Comparison of ENCODE assay signal across 8 cellular contexts in the genomic region with DNA sequence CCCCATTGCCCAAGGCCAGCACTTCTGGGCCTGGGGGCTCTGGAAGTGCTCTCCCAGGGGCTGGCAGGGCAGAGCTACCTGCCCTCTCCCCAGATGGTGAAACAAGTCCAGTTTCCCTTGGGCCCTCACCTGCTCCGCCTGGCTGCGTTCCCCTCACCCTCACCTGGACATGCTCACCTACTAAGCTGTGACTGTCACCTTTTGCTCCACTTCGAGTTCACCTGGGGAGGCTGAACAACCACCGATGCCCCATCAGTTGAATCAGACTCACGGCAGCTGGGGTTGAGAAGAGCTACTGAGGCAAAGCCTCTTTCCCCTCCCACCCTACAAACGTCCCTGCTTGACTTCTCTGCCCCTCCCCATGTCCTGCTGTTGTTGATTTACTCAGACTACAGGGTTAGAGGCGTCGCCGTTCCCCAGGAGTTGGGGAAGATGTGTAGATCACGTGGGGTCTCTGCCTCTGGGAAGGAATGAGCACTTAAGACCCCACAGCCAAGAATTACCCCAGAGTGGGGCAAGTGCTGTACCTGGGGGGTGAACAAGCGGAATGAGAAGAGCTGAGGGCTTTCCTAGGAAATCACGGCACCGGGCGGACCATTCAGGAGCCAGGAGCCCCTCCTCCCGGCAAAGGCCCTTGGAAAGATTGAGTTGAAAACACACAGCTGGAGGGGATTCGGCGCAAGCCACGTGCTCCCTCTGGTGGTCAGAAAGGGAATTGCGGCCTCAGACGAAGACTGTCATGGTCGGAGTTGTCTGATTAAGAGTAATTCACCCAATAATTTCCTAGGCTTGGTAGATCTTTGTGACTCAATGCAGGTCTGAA. TPM values are rescaled to one million over a fixed set of nuclear protein-coding genes. Genes with fewer than 3 reads are reported as not detected.
DNase-seq lines count a peak whose midpoint lies in the region; ATAC-seq, FAIRE-seq and TF ChIP-seq lines count a peak whose summit lies in the region.

No MANE protein-coding gene starts in this region.

- FAIRE-seq in GM12891 (lab: Jason Lieb, UNC), result peak; percentile 97

- no peaks in the 10 kb centered on the region for H3K9me3 Mint-ChIP-seq in naive B cell
- no peaks in the 10 kb centered on the region for H3K9me3 Mint-ChIP-seq in stimulated activated effector memory CD8-positive, alpha-beta T cell treated with anti-CD3 and anti-CD28 coated beads, Interleukin-12 subunit alpha, Interleukin-12 subunit beta, amount 100 ng/mL, for 72 hours

- 24% methylated on average over 18 of the region's 21 CpGs for WGBS in esophagus muscularis mucosa

- peak overlapping the region; percentile 97 to 100 (median 100) for H3K27ac Mint-ChIP-seq in naive B cell
- H3K27ac Mint-ChIP-seq in stimulated activated effector memory CD8-positive, alpha-beta T cell treated with anti-CD3 and anti-CD28 coated beads, Interleukin-12 subunit alpha, Interleukin-12 subunit beta, amount 100 ng/mL, for 72 hours, result peak overlapping the region; percentile 99

- peaks cover 57 to 76% (median 67%) of the 10 kb centered on the region in 3 donors for H3K4me1 Mint-ChIP-seq in naive B cell
- H3K4me1 Mint-ChIP-seq in stimulated activated effector memory CD8-positive, alpha-beta T cell treated with anti-CD3 and anti-CD28 coated beads, Interleukin-12 subunit alpha, Interleukin-12 subunit beta, amount 100 ng/mL, for 72 hours, result peaks cover 79% of the 10 kb centered on the region

- TF ChIP-seq POLR2A in GM12891 (IDR thresholded peaks at IDR 0.05; ENCODE audit: low read depth, low read length) (no peak), esophagus muscularis mucosa (IDR thresholded peaks at IDR 0.05; ENCODE audit: low read depth) (no peak)

- no peak for TF ChIP-seq EP300 in esophagus muscularis mucosa (IDR thresholded peaks at IDR 0.05)

- ATAC-seq in naive B cell (ENCODE audit: low read depth in 2 of 2) (peak in 1 of 2 donors; percentile 13), GM19455 (IDR thresholded peaks at IDR 0.05; ENCODE audit: unreplicated experiment) (no peak)
- ATAC-seq in stimulated activated effector memory CD8-positive, alpha-beta T cell treated with anti-CD3 and anti-CD28 coated beads, Interleukin-12 subunit alpha, Interleukin-12 subunit beta, amount 100 ng/mL, for 72 hours, result peak; percentile 59

- no peak overlapping the region for H3K9ac ChIP-seq in HUES48 (ENCODE audit: low read depth, low read length)
- H3K9ac ChIP-seq in OCI-LY3 (ENCODE audit: low read length), result peak overlapping the region; percentile 96

- H3K4me3 ChIP-seq in HUES48 (ENCODE audit: low read depth, low read length) (peak overlapping the region; percentile 45; the same call in 1 of the 2 replicates), OCI-LY3 (ENCODE audit: low read length) (peak overlapping the region; percentile 54; the same call in 1 of the 2 replicates), esophagus muscularis mucosa (peak overlapping the region in 3 of 4 donors; percentile 8 to 36 (median 33))

- H3K9me3 ChIP-seq in HUES48 (ENCODE audit: control insufficient read depth, insufficient read depth, low read length) (no peaks in the 10 kb centered on the region), OCI-LY3 (ENCODE audit: insufficient read depth, low read length) (no peaks in the 10 kb centered on the region), esophagus muscularis mucosa (no peaks in the 10 kb centered on the region)

- H2AFZ ChIP-seq in OCI-LY3 (ENCODE audit: low read depth, low read length), result peak overlapping the region; percentile 85

- no peak for DNase-seq in GM12891 (ENCODE audit: insufficient read length, low spot score)
- peak; percentile 88 for DNase-seq in activated T-cell treated with anti-CD3 and anti-CD28 coated beads for 48 hours (ENCODE audit: low read depth)
- DNase-seq in esophagus muscularis mucosa (ENCODE audit: extremely low spot score), result peak; percentile 98
- DNase-seq in naive B cell, result peak; percentile 77
- DNase-seq in stimulated activated effector memory CD8-positive, alpha-beta T cell treated with anti-CD3 and anti-CD28 coated beads, Interleukin-12 subunit alpha, Interleukin-12 subunit beta, amount 100 ng/mL, for 72 hours (ENCODE audit: low spot score in 2 of 2), result peak; percentile 94 to 98

- H3K27me3 Mint-ChIP-seq in naive B cell, result peaks cover 7 to 14% (median 11%) of the 10 kb centered on the region in 3 donors

- H3K4me3 Mint-ChIP-seq in naive B cell, result peak overlapping the region; percentile 35 to 92 (median 90)
- H3K4me3 Mint-ChIP-seq in stimulated activated effector memory CD8-positive, alpha-beta T cell treated with anti-CD3 and anti-CD28 coated beads, Interleukin-12 subunit alpha, Interleukin-12 subunit beta, amount 100 ng/mL, for 72 hours, result peak overlapping the region; percentile 76

- H4K20me1 ChIP-seq in OCI-LY3 (ENCODE audit: insufficient read depth, low read length), result no peaks in the 10 kb centered on the region

- H3K4me1 ChIP-seq in HUES48 (ENCODE audit: control insufficient read depth, insufficient read depth, low read length) (peaks cover 35% of the 10 kb centered on the region), OCI-LY3 (ENCODE audit: low read length) (peaks cover 75% of the 10 kb centered on the region), esophagus muscularis mucosa (peaks cover 16 to 56% (median 48%) of the 10 kb centered on the region in 4 donors)

- no peaks in the 10 kb centered on the region for H3K79me2 ChIP-seq in OCI-LY3 (ENCODE audit: low read length)

- intact Hi-C loops in esophagus muscularis mucosa (cut with DNase I), result loop anchor here (5.0 kb wide), 2 partner anchors 375 to 390 kb away; no protein-coding TSS in a partner anchor

- H3K27me3 ChIP-seq in HUES48 (ENCODE audit: control insufficient read depth, insufficient read depth, low read length) (peaks cover 4% of the 10 kb centered on the region; the same call in 1 of the 2 replicates), OCI-LY3 (ENCODE audit: low read depth, low read length) (no peaks in the 10 kb centered on the region), esophagus muscularis mucosa (peaks cover 0 to 13% (median 0%) of the 10 kb centered on the region in 4 donors)

- H3K4me2 ChIP-seq in OCI-LY3 (ENCODE audit: low read length), result peak overlapping the region; percentile 95

- no peaks in the 10 kb centered on the region for H3K36me3 ChIP-seq in HUES48 (ENCODE audit: control insufficient read depth, insufficient read depth, low read length)
- H3K36me3 ChIP-seq in OCI-LY3 (replicated peaks; ENCODE audit: low read depth, low read length), result no peaks in the 10 kb centered on the region
- no peaks in the 10 kb centered on the region for H3K36me3 ChIP-seq in esophagus muscularis mucosa

- H3K27ac ChIP-seq in HUES48 (ENCODE audit: low read depth, low read length), result peak overlapping the region; percentile 36
- peak overlapping the region; percentile 97 for H3K27ac ChIP-seq in OCI-LY3 (ENCODE audit: low read length)
- peak overlapping the region; percentile 41 to 66 (median 56) for H3K27ac ChIP-seq in esophagus muscularis mucosa (replicated peaks in 1 of 4)

- no peaks in the 10 kb centered on the region for H3K36me3 Mint-ChIP-seq in naive B cell
- peaks cover 38% of the 10 kb centered on the region for H3K36me3 Mint-ChIP-seq in stimulated activated effector memory CD8-positive, alpha-beta T cell treated with anti-CD3 and anti-CD28 coated beads, Interleukin-12 subunit alpha, Interleukin-12 subunit beta, amount 100 ng/mL, for 72 hours

- TF ChIP-seq CTCF in OCI-LY3 (IDR thresholded peaks at IDR 0.05; ENCODE audit: low read depth, low read length) (peak; percentile 98), esophagus muscularis mucosa (IDR thresholded peaks at IDR 0.05) (peak in 2 of 3 experiments; percentile 97 to 99)

TF ChIP-seq in GM12891, 5 proteins besides CTCF, POLR2A, EP300 and RAD21:
- TF ChIP-seq POLR2AphosphoS5 (IDR thresholded peaks at IDR 0.05; ENCODE audit: low read depth, low read length), result no peak
- TF ChIP-seq TAF1 (IDR thresholded peaks at IDR 0.05; ENCODE audit: low read depth, low read length), result peak; percentile 52; the same call in 1 of the 2 replicates
- TF ChIP-seq SPI1 (IDR thresholded peaks at IDR 0.05; ENCODE audit: low read depth, low read length), result no peak
- no peak for TF ChIP-seq PAX5 (IDR thresholded peaks at IDR 0.05; ENCODE audit: insufficient read depth, low read length, severe bottlenecking)

RNA-seq across cellular contexts. Expression of a gene that starts 7.1 kb away (rescaled TPM):
- polyA plus RNA-seq in GM12891 (2012; ENCODE audit: low read depth, missing spikeins), result 2.2 TPM
- total RNA-seq in esophagus muscularis mucosa, result 1 to 10 TPM in 3 of 4 donors, under 1 TPM in 1; 0.52 to 5.8 (median 3.7) TPM
- 1 to 10 TPM in 1 of 6 donors, under 1 TPM in 2, not detected in 3; 0.74 to 4.0 (median 0.75) TPM for polyA plus RNA-seq in naive B cell (ENCODE audit: low read depth in 6 of 6)

RNA-seq across cellular contexts. Expression of a gene that starts 20.4 kb away (rescaled TPM):
- polyA plus RNA-seq in GM12891 (2012; ENCODE audit: low read depth, missing spikeins), result 0.04 TPM
- 1 to 10 TPM in 2 of 4 donors, under 1 TPM in 2; 0.50 to 5.8 (median 1.2) TPM for total RNA-seq in esophagus muscularis mucosa
- polyA plus RNA-seq in naive B cell (ENCODE audit: low read depth in 6 of 6), result under 1 TPM in 3 of 6 donors, not detected in 3; 0.03 to 0.25 (median 0.11) TPM

RNA-seq across cellular contexts. Expression of a gene that starts 59.0 kb away (rescaled TPM):
- 0.35 TPM for polyA plus RNA-seq in GM12891 (2012; ENCODE audit: low read depth, missing spikeins)
- total RNA-seq in esophagus muscularis mucosa, result 100 to 1,000 TPM in 2 of 4 donors, 10 to 100 TPM in 2; 78.9 to 105 (median 91.5) TPM
- polyA plus RNA-seq in naive B cell (ENCODE audit: low read depth in 6 of 6), result not detected

Comparison
In these comparisons a context has a peak if more than half of its experiments do, and no peak if none do; other contexts are left out.
1. H3K27ac ChIP-seq: peak in every context shown above with its lines; median percentile 97 in OCI-LY3; 56 in esophagus muscularis mucosa; 36 in HUES48.